9 cellular contexts compared by ENCODE assay signal in genomic region chr6:131949615-131949908, GRCh38. TPM values are rescaled to one million over a fixed set of nuclear protein-coding genes. Genes with fewer than 3 reads are reported as not detected.
A peak's percentile ranks its signal among the peaks of the same experiment; 100 is the strongest.
DNase-seq lines count a peak whose midpoint lies in the region; TF ChIP-seq lines count a peak whose summit lies in the region.
"Had no signal": no experiment of that assay in that cellular context is flagged by ENCODE, and none has a peak within 500 bp of the region (broad histone marks: within the 10 kb centered on the region; RNA-seq: fewer than 3 reads in every experiment).

No MANE protein-coding gene starts in this region.

- DNase-seq in dorsolateral prefrontal cortex: no peak
- DNase-seq in T1000 (lab: John Stamatoyannopoulos, UW): no peak
- DNase-seq in NOMO-1 treated with dmso at 0.1 percent for 144 hours (lab: John Stamatoyannopoulos, UW; ENCODE audit: unreplicated experiment): no peak
- DNase-seq in DMS114 treated with DMSO at 0.1 percent for 48 hours (lab: John Stamatoyannopoulos, UW; ENCODE audit: unreplicated experiment): no peak
- no peak for DNase-seq in activated naive CD4-positive, alpha-beta T cell treated with anti-CD3 and anti-CD28 coated beads, Interleukin-2, amount 50 U/mL, for 16 hours
- DNase-seq: central memory CD4-positive, alpha-beta T cell had no signal

- no peaks in the 10 kb centered on the region for H3K36me3 ChIP-seq in liver (ENCODE audit: control insufficient read depth in 4 of 4, insufficient read depth in 3 of 4, low read depth in 1 of 4, low read length in 3 of 4)
- peaks cover 0 to 3% of the 10 kb centered on the region in 2 donors for H3K36me3 ChIP-seq in stomach smooth muscle (ENCODE audit: control insufficient read depth in 2 of 2, insufficient read depth in 2 of 2, low read length in 2 of 2)

- peaks cover 0 to 22% (median 10%) of the 10 kb centered on the region in 4 donors for H3K4me1 ChIP-seq in liver (ENCODE audit: control insufficient read depth in 4 of 4, insufficient read depth in 4 of 4, low read length in 3 of 4)
- peaks cover 16% of the 10 kb centered on the region for H3K4me1 ChIP-seq in stomach smooth muscle (ENCODE audit: control insufficient read depth, insufficient read depth, low read length)

- 29% methylated on average over 3 of the region's 3 CpGs for WGBS in liver

- no peaks in the 10 kb centered on the region for H3K36me3 Mint-ChIP-seq in IgD-negative memory B cell

- TF ChIP-seq RAD21 in liver (IDR thresholded peaks at IDR 0.05): no peak

- H3K9ac ChIP-seq in liver (ENCODE audit: low read depth in 1 of 2, low read length in 2 of 2) (no peak overlapping the region), stomach smooth muscle (ENCODE audit: low read length in 2 of 2) (peak overlapping the region; percentile 79 to 84)

- H3K4me3 ChIP-seq in dorsolateral prefrontal cortex (peak overlapping the region in 56 of 59 donors; percentile 44 to 82 (median 66)), liver (ENCODE audit: low read depth in 1 of 3, low read length in 3 of 3) (peak overlapping the region in 1 of 3 donors; percentile 4), stomach smooth muscle (ENCODE audit: low read length in 2 of 2) (peak overlapping the region; percentile 89 to 91)

- TF ChIP-seq CTCF in dorsolateral prefrontal cortex (IDR thresholded peaks at IDR 0.05 in 54 of 56, conservative IDR thresholded peaks at IDR 0.05 in 2 of 56; ENCODE audit: low read depth in 1 of 56, partially characterized antibody in 56 of 56): no peak
- no peak for TF ChIP-seq CTCF in liver (IDR thresholded peaks at IDR 0.05; ENCODE audit: low read depth, low read length, missing input control)

- H3K27ac Mint-ChIP-seq in IgD-negative memory B cell: no peak overlapping the region

- H3K27me3 Mint-ChIP-seq in IgD-negative memory B cell: peaks cover 51% of the 10 kb centered on the region

- H3K4me1 Mint-ChIP-seq in IgD-negative memory B cell: peaks cover 2 to 12% (median 5%) of the 10 kb centered on the region in 3 donors

- H3K27me3 ChIP-seq in dorsolateral prefrontal cortex (peaks cover 0 to 9% (median 0%) of the 10 kb centered on the region in 45 donors), liver (ENCODE audit: control insufficient read depth in 4 of 4, insufficient read depth in 4 of 4, low read length in 3 of 4) (no peaks in the 10 kb centered on the region), stomach smooth muscle (ENCODE audit: control insufficient read depth in 1 of 2, insufficient read depth in 2 of 2, low read length in 2 of 2) (no peaks in the 10 kb centered on the region)

- intact Hi-C loops in dorsolateral prefrontal cortex (cut with DNase I): no loop called here

- no peaks in the 10 kb centered on the region for H3K9me3 Mint-ChIP-seq in IgD-negative memory B cell

- H3K4me3 Mint-ChIP-seq in IgD-negative memory B cell: peak overlapping the region; percentile 67 to 77 (median 72)

- peak overlapping the region in 51 of 59 donors; percentile 12 to 92 (median 70) for H3K27ac ChIP-seq in dorsolateral prefrontal cortex
- peak overlapping the region; percentile 74 to 84 for H3K27ac ChIP-seq in liver (ENCODE audit: low read depth in 1 of 2, low read length in 2 of 2)
- peak overlapping the region; percentile 91 for H3K27ac ChIP-seq in stomach smooth muscle (ENCODE audit: low read length)

- H3K9me3 ChIP-seq in liver (ENCODE audit: control insufficient read depth in 4 of 4, low read length in 3 of 4) (no peaks in the 10 kb centered on the region), stomach smooth muscle (ENCODE audit: control insufficient read depth in 2 of 2, low read length in 2 of 2) (no peaks in the 10 kb centered on the region)

TF ChIP-seq in liver, 16 proteins besides CTCF, POLR2A, EP300 and RAD21:
- peak in 1 of 2 donors; percentile 14 for TF ChIP-seq JUND (IDR thresholded peaks at IDR 0.05)
- no peak for TF ChIP-seq EGR1 (IDR thresholded peaks at IDR 0.05; ENCODE audit: low read depth in 2 of 2)
- no peak for TF ChIP-seq GABPA (IDR thresholded peaks at IDR 0.05 in 1 of 2, conservative IDR thresholded peaks at IDR 0.05 in 1 of 2)

RNA-seq across cellular contexts. Expression of gene CCN2, which starts 1.6 kb away (rescaled TPM):
- polyA plus RNA-seq in IgD-negative memory B cell: not detected
- total RNA-seq in dorsolateral prefrontal cortex: 10 to 100 TPM in 105 of 120 experiments, 1 to 10 TPM in 15; 3.8 to 82.4 (median 17.0) TPM
- 10 to 100 TPM in 1 of 2 donors, 1 to 10 TPM in 1; 7.3 to 22.2 TPM for total RNA-seq in liver
- 10 to 100 TPM; 16.7 to 26.9 TPM for polyA plus RNA-seq in liver

Comparison
In these comparisons a context has a peak if more than half of its experiments do, and no peak if none do; other contexts are left out.
1. H3K9ac ChIP-seq: peak in stomach smooth muscle (2 of 2); none in liver (0 of 2).
2. Peak in every context shown above with its lines, with median percentiles within 50 percentile points of each other: H3K27ac ChIP-seq.